ENCODE assay signal across 8 cellular contexts in genomic region chr12:56193025-56193578, GRCh38. TPM values are rescaled to one million over a fixed set of nuclear protein-coding genes. Genes with fewer than 3 reads are reported as not detected.
A peak's percentile ranks its signal among the peaks of the same experiment; 100 is the strongest.
DNase-seq lines count a peak whose midpoint lies in the region; ATAC-seq and TF ChIP-seq lines count a peak whose summit lies in the region.

No MANE protein-coding gene starts in this region.

- no peak overlapping the region for H3K9ac ChIP-seq in SK-N-MC (ENCODE audit: insufficient read length)

- no peaks in the 10 kb centered on the region for H3K9me3 ChIP-seq in SK-N-MC (ENCODE audit: low read depth, low read length)

- DNase-seq in GM12865 (ENCODE audit: low read depth) = peak; percentile 91
- peak; percentile 80 for DNase-seq in NCI-H1092 treated with DMSO at 0.1 percent for 48 hours (lab: John Stamatoyannopoulos, UW)
- peak; percentile 79 for DNase-seq in SK-N-MC (ENCODE audit: low read depth, low spot score)
- DNase-seq in activated naive CD4-positive, alpha-beta T cell treated with anti-CD3 and anti-CD28 coated beads, Interleukin-2, amount 50 U/mL, for 16 hours = peak; percentile 76
- peak; percentile 81 for DNase-seq in globus pallidus (ENCODE audit: low spot score)
- peak; percentile 66 for DNase-seq in pulmonary artery endothelial cell (ENCODE audit: low read depth, low spot score)

- peak; percentile 73 for TF ChIP-seq CTCF in GM12865 (IDR thresholded peaks at IDR 0.05; ENCODE audit: insufficient read depth, low read depth, low read length, missing control alignments)

- H3K36me3 ChIP-seq in SK-N-MC (ENCODE audit: insufficient read depth, low read length) = no peaks in the 10 kb centered on the region

- H3K4me3 ChIP-seq in GM12865 (ENCODE audit: low read depth, low read length) (no peak overlapping the region), SK-N-MC (no peak overlapping the region)

- H3K27ac ChIP-seq in SK-N-MC = no peak overlapping the region

- ATAC-seq in GM18868 (IDR thresholded peaks at IDR 0.05; ENCODE audit: unreplicated experiment) = no peak
- no peak for ATAC-seq in HG03139 (IDR thresholded peaks at IDR 0.05; ENCODE audit: unreplicated experiment)

RNA-seq across cellular contexts. Expression of gene SMARCC2, which starts 3.8 kb away (rescaled TPM):
- 53.2 and 70.9 TPM in 2 replicates for total RNA-seq in pulmonary artery endothelial cell

RNA-seq across cellular contexts. Expression of gene RNF41, which starts 28.6 kb away (rescaled TPM):
- 189 and 215 TPM in 2 replicates for total RNA-seq in pulmonary artery endothelial cell

RNA-seq across cellular contexts. Expression of gene NABP2, which starts 31.0 kb away (rescaled TPM):
- total RNA-seq in pulmonary artery endothelial cell = 37.1 and 44.1 TPM in 2 replicates

RNA-seq across cellular contexts. Expression of gene MYL6, which starts 34.9 kb away (rescaled TPM):
- total RNA-seq in pulmonary artery endothelial cell = 2,535 and 2,553 TPM in 2 replicates

RNA-seq across cellular contexts. Expression of gene SLC39A5, which starts 36.7 kb away (rescaled TPM):
- not detected in 2 replicates for total RNA-seq in pulmonary artery endothelial cell
